ENCODE assay signal across 20 cellular contexts in the genomic region with DNA sequence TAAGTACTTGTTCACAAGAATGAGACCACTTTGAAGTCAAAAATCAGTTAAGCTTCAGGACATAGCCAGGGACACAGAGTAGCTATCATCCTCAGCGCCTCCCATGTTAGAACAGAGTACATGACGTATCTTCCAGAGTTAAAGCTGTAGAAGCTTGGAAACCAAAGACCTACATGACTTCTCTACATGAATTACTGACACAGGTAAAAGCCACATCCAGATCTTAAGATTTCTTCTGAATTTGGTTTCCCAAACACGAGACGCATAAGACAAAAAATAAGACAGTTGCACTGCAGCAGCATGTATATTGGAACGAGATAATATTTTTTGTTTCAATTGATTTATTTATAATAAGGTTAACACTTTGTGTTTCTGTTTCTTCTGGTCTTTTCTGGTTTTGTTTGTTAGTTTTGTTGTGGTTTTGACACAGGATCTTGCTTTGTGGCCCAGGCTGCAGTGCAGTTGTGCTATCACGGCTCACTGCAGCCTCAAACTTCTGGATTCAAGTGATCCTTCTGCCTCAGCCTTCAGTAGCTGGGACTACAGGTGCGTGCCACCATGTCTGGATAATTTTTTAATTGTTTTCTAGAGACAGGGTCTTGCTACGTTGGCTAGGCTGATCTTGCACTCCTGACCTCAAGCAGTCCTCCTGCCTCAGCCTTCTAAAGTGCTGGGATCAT. TPM values are rescaled to one million over a fixed set of nuclear protein-coding genes. Genes with fewer than 3 reads are reported as not detected.
DNase-seq lines count a peak whose midpoint lies in the region; ATAC-seq and TF ChIP-seq lines count a peak whose summit lies in the region.
"Had no signal": no experiment of that assay in that cellular context is flagged by ENCODE, and none has a peak within 500 bp of the region (broad histone marks: within the 10 kb centered on the region; RNA-seq: fewer than 3 reads in every experiment).

No MANE protein-coding gene starts in this region.

- peak overlapping the region; percentile 63 for H3K4me3 Mint-ChIP-seq in activated T-cell treated with anti-CD3 and anti-CD28 coated beads, Interleukin-2, amount 50 U/mL, for 4 hours
- peak overlapping the region; percentile 59 for H3K4me3 Mint-ChIP-seq in activated CD4-positive, alpha-beta memory T cell treated with anti-CD3 and anti-CD28 coated beads for 36 hours
- peak overlapping the region; percentile 41 for H3K4me3 Mint-ChIP-seq in activated naive CD8-positive, alpha-beta T cell treated with anti-CD3 and anti-CD28 coated beads, Interleukin-2, amount 50 U/mL, for 24 hours
- H3K4me3 Mint-ChIP-seq: nephron progenitor cell had no signal

- H3K4me1 Mint-ChIP-seq in activated T-cell treated with anti-CD3 and anti-CD28 coated beads, Interleukin-2, amount 50 U/mL, for 4 hours (ENCODE audit: low read depth) = peaks cover 79% of the 10 kb centered on the region
- H3K4me1 Mint-ChIP-seq in activated CD4-positive, alpha-beta memory T cell treated with anti-CD3 and anti-CD28 coated beads for 36 hours (ENCODE audit: low read depth) = peaks cover 67% of the 10 kb centered on the region
- peaks cover 76% of the 10 kb centered on the region for H3K4me1 Mint-ChIP-seq in activated naive CD8-positive, alpha-beta T cell treated with anti-CD3 and anti-CD28 coated beads, Interleukin-2, amount 50 U/mL, for 24 hours

- no peaks in the 10 kb centered on the region for H3K27me3 ChIP-seq in A673 (replicated peaks; ENCODE audit: insufficient read depth, low read depth, low read length, poor library complexity)
- no peaks in the 10 kb centered on the region for H3K27me3 ChIP-seq in osteoblast (ENCODE audit: insufficient read depth, low read length)
- H3K27me3 ChIP-seq: right lobe of liver, tibial artery had no signal

- intact Hi-C loops in activated CD4-positive, alpha-beta memory T cell treated with anti-CD3 and anti-CD28 coated beads for 36 hours (cut with micrococcal nuclease) = loop anchor here (1.0 kb wide), 1 partner anchor 10 kb away; no protein-coding TSS in a partner anchor
- intact Hi-C loops in A673 (cut with micrococcal nuclease; ENCODE audit: unreplicated experiment) = no loop called here

- H3K27ac ChIP-seq in A673 (ENCODE audit: low read depth, low read length, poor library complexity, severe bottlenecking) = no peak overlapping the region
- H3K27ac ChIP-seq in osteoblast (ENCODE audit: low read depth, low read length) = no peak overlapping the region
- H3K27ac ChIP-seq: C4-2B, right lobe of liver, tibial artery had no signal

- H3K4me1 ChIP-seq in A673 (ENCODE audit: insufficient read depth, low read length, poor library complexity, severe bottlenecking) (peaks cover 31% of the 10 kb centered on the region), osteoblast (ENCODE audit: insufficient read depth, low read length) (no peaks in the 10 kb centered on the region)

- CTCF ChIA-PET in activated CD4-positive, alpha-beta memory T cell treated with anti-CD3 and anti-CD28 coated beads for 36 hours (lab: Charles Lee) = interaction anchor here (0.6 to 3.9 kb wide), 6 partner anchors 7 to 147 kb away, joined by 3 to 26 read pairs (median 4); no protein-coding TSS in a partner anchor
- CTCF ChIA-PET in A673 (lab: Charles Lee) = no interaction called here

- no peak for DNase-seq in activated T-cell treated with anti-CD3 and anti-CD28 coated beads, Interleukin-2, amount 50 U/mL, for 4 hours
- no peak for DNase-seq in activated T-cell treated with anti-CD3 and anti-CD28 coated beads for 4 hours
- peak; percentile 44 for DNase-seq in activated CD4-positive, alpha-beta memory T cell treated with anti-CD3 and anti-CD28 coated beads for 36 hours
- DNase-seq in activated naive CD8-positive, alpha-beta T cell treated with anti-CD3 and anti-CD28 coated beads, Interleukin-2, amount 50 U/mL, for 24 hours = no peak
- DNase-seq in stimulated activated naive CD8-positive, alpha-beta T cell treated with anti-CD3 and anti-CD28 coated beads, Interleukin-15, Interleukin-2, amounts not matched to agents 100 U/mL and 50 U/mL, for 24 hours = no peak
- DNase-seq in stimulated activated CD4-positive, alpha-beta T cell treated with anti-CD3 and anti-CD28 coated beads, Interleukin-12 subunit alpha, Interleukin-12 subunit beta, amount 100 ng/mL, for 4 hours = no peak
- DNase-seq in A673 (ENCODE audit: low spot score) = no peak
- DNase-seq in osteoblast (ENCODE audit: insufficient read length, low spot score, missing footprints) = no peak
- DNase-seq: ACHN; activated CD4-positive, alpha-beta T cell treated with anti-CD3 and anti-CD28 coated beads for 48 hours; GDM1; glutamatergic neuron; left colon; NCI-H1417; NCI-H526; nephron progenitor cell; right lobe of liver; stimulated activated CD4-positive, alpha-beta T cell treated with anti-CD3 and anti-CD28 coated beads, Interleukin-15, amount 100 ng/mL, for 24 hours; tibial artery had no signal

- peaks cover 16% of the 10 kb centered on the region for H4K20me1 ChIP-seq in osteoblast (ENCODE audit: insufficient read depth, low read length)

- no peak overlapping the region for H3K4me3 ChIP-seq in A673 (ENCODE audit: low read depth, low read length, poor library complexity, severe bottlenecking)
- H3K4me3 ChIP-seq in osteoblast (ENCODE audit: insufficient read depth, low read length) = no peak overlapping the region
- H3K4me3 ChIP-seq: right lobe of liver, tibial artery had no signal

- H3K79me2 ChIP-seq in osteoblast (ENCODE audit: insufficient read depth, low read length) = peaks cover 53% of the 10 kb centered on the region

- no TSS peak for BruUV-seq in A673 (replicated peaks; lab: Mats Ljungman, UMichigan)

- no peak overlapping the region for H2AFZ ChIP-seq in osteoblast (ENCODE audit: low read length)

- H3K36me3 ChIP-seq in A673 (ENCODE audit: insufficient read depth, low read length, poor library complexity, severe bottlenecking) (peaks cover 81% of the 10 kb centered on the region), osteoblast (ENCODE audit: insufficient read depth, low read length) (no peaks in the 10 kb centered on the region)
- H3K36me3 ChIP-seq: tibial artery had no signal

- H3K27ac Mint-ChIP-seq in activated CD4-positive, alpha-beta memory T cell treated with anti-CD3 and anti-CD28 coated beads for 36 hours = peak overlapping the region; percentile 82
- H3K27ac Mint-ChIP-seq in activated naive CD8-positive, alpha-beta T cell treated with anti-CD3 and anti-CD28 coated beads, Interleukin-2, amount 50 U/mL, for 24 hours = peak overlapping the region; percentile 72
- H3K27ac Mint-ChIP-seq: nephron progenitor cell had no signal

- no peaks in the 10 kb centered on the region for H3K27me3 Mint-ChIP-seq in activated T-cell treated with anti-CD3 and anti-CD28 coated beads, Interleukin-2, amount 50 U/mL, for 4 hours (ENCODE audit: low read depth)
- no peaks in the 10 kb centered on the region for H3K27me3 Mint-ChIP-seq in activated CD4-positive, alpha-beta memory T cell treated with anti-CD3 and anti-CD28 coated beads for 36 hours
- H3K27me3 Mint-ChIP-seq in activated naive CD8-positive, alpha-beta T cell treated with anti-CD3 and anti-CD28 coated beads, Interleukin-2, amount 50 U/mL, for 24 hours = no peaks in the 10 kb centered on the region

- POLR2A ChIA-PET in activated CD4-positive, alpha-beta memory T cell treated with anti-CD3 and anti-CD28 coated beads for 36 hours (lab: Charles Lee) = interaction anchor here (1.1 to 1.5 kb wide), 2 partner anchors 11 to 21 kb away, joined by 5 to 6 read pairs; no protein-coding TSS in a partner anchor
- POLR2A ChIA-PET in A673 (lab: Charles Lee; ENCODE audit: low non-redundant PET) = no interaction called here

- no peak overlapping the region for H3K4me2 ChIP-seq in osteoblast (ENCODE audit: insufficient read depth, low read length)

- peaks cover 4% of the 10 kb centered on the region for H3K9me3 Mint-ChIP-seq in activated T-cell treated with anti-CD3 and anti-CD28 coated beads, Interleukin-2, amount 50 U/mL, for 4 hours
- H3K9me3 Mint-ChIP-seq in activated CD4-positive, alpha-beta memory T cell treated with anti-CD3 and anti-CD28 coated beads for 36 hours = peaks cover 4% of the 10 kb centered on the region
- no peaks in the 10 kb centered on the region for H3K9me3 Mint-ChIP-seq in activated naive CD8-positive, alpha-beta T cell treated with anti-CD3 and anti-CD28 coated beads, Interleukin-2, amount 50 U/mL, for 24 hours

- no peak for TF ChIP-seq CTCF in A673 (conservative IDR thresholded peaks at IDR 0.05; ENCODE audit: low read depth, low read length)
- no peak for TF ChIP-seq CTCF in osteoblast (IDR thresholded peaks at IDR 0.05; ENCODE audit: extremely low read depth, low read depth, low read length)

- peak; percentile 69 to 72 for ATAC-seq in activated T-cell treated with anti-CD3 and anti-CD28 coated beads, Interleukin-2, amount 50 U/mL, for 4 hours
- ATAC-seq in activated naive CD8-positive, alpha-beta T cell treated with anti-CD3 and anti-CD28 coated beads, Interleukin-2, amount 50 U/mL, for 24 hours = peak; percentile 86
- peak; percentile 55 for ATAC-seq in stimulated activated naive CD8-positive, alpha-beta T cell treated with anti-CD3 and anti-CD28 coated beads, Interleukin-15, Interleukin-2, amounts not matched to agents 100 U/mL and 50 U/mL, for 24 hours
- ATAC-seq: left colon, right lobe of liver had no signal

- H3K36me3 Mint-ChIP-seq in activated T-cell treated with anti-CD3 and anti-CD28 coated beads, Interleukin-2, amount 50 U/mL, for 4 hours (ENCODE audit: insufficient read depth) = peaks cover 15% of the 10 kb centered on the region
- peaks cover 16% of the 10 kb centered on the region for H3K36me3 Mint-ChIP-seq in activated CD4-positive, alpha-beta memory T cell treated with anti-CD3 and anti-CD28 coated beads for 36 hours
- peaks cover 11% of the 10 kb centered on the region for H3K36me3 Mint-ChIP-seq in activated naive CD8-positive, alpha-beta T cell treated with anti-CD3 and anti-CD28 coated beads, Interleukin-2, amount 50 U/mL, for 24 hours (ENCODE audit: low read depth)

- H3K9me3 ChIP-seq in A673 (ENCODE audit: low read depth, low read length, poor library complexity, severe bottlenecking) (peaks cover 13% of the 10 kb centered on the region), osteoblast (ENCODE audit: low read depth, low read length) (no peaks in the 10 kb centered on the region)
- H3K9me3 ChIP-seq: right lobe of liver, tibial artery had no signal

RNA-seq across cellular contexts. Expression of gene EPC1, which starts 10.2 kb away (rescaled TPM):
- 10 to 100 TPM; 44.9 to 53.5 (median 46.0) TPM for total RNA-seq in activated T-cell treated with anti-CD3 and anti-CD28 coated beads, Interleukin-2, amount 50 U/mL, for 4 hours
- total RNA-seq in activated CD4-positive, alpha-beta memory T cell treated with anti-CD3 and anti-CD28 coated beads for 36 hours = 10 to 100 TPM; 27.1 to 27.3 TPM
- 75.7 and 75.8 TPM in 2 replicates for total RNA-seq in A673 (2021)
- total RNA-seq in osteoblast = 30.8 and 32.4 TPM in 2 replicates
